ENCODE assay signal across 1 cellular context in genomic region chr9:16425572-16425971, GRCh38.
TF ChIP-seq lines count a peak whose summit lies in the region.

No MANE protein-coding gene starts in this region.

TF ChIP-seq in WTC11, 78 proteins besides CTCF, POLR2A, EP300 and RAD21 (continued from another document):
- no peak for TF ChIP-seq SMAD3 (CRISPR knock-in tag; IDR thresholded peaks at IDR 0.05; ENCODE audit: borderline replicate concordance)
TF ChIP-seq in WTC11: peak in this region for 0.
